In the genomic region with DNA sequence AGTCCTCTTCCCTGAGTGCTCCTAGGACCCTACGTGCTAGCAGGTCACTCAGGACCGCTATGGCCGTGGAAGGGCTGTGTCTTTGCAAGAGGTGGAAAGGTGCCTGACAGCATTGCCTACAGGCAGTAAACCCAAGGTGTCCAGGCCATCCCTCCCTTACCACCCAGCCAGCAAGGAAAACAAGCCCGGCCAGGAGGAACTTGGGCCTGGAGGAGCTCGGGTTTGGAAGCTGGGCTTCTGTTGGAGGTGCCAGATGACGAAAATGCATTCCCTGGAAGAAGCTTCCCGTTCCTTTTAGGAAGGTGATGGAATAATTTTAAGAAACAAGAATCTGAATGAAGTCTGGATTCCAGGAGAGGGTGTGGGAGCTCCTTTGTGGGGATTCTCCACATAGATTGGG, we compare ENCODE assay signal across 15 cellular contexts. TPM values are rescaled to one million over a fixed set of nuclear protein-coding genes. Genes with fewer than 3 reads are reported as not detected.
DNase-seq lines count a peak whose midpoint lies in the region; ATAC-seq and TF ChIP-seq lines count a peak whose summit lies in the region.
"Had no signal": no experiment of that assay in that cellular context is flagged by ENCODE, and none has a peak within 500 bp of the region (broad histone marks: within the 10 kb centered on the region; RNA-seq: fewer than 3 reads in every experiment).

No MANE protein-coding gene starts in this region.

- no peak for TF ChIP-seq EP300 in suprapubic skin (IDR thresholded peaks at IDR 0.05)

- H3K9me3 ChIP-seq in ascending aorta: no peaks in the 10 kb centered on the region
- no peaks in the 10 kb centered on the region for H3K9me3 ChIP-seq in lower lobe of right lung
- no peaks in the 10 kb centered on the region for H3K9me3 ChIP-seq in suprapubic skin
- H3K9me3 ChIP-seq: BLaER1 had no signal

- TF ChIP-seq CTCF in ascending aorta (IDR thresholded peaks at IDR 0.05) (no peak), lower lobe of right lung (IDR thresholded peaks at IDR 0.05) (no peak), suprapubic skin (IDR thresholded peaks at IDR 0.05) (no peak)

- intact Hi-C loops in ascending aorta (cut with DNase I): no loop called here
- intact Hi-C loops in lower lobe of right lung (cut with DNase I): no loop called here
- intact Hi-C loops in head of caudate nucleus (cut with DNase I): no loop called here

- ATAC-seq in lower lobe of right lung: no peak
- no peak for ATAC-seq in activated naive CD8-positive, alpha-beta T cell treated with anti-CD3 and anti-CD28 coated beads, Interleukin-2, amount 50 U/mL, for 24 hours
- ATAC-seq: HepG2 had no signal

- 47% methylated on average over 7 of the region's 7 CpGs for WGBS in suprapubic skin

- TF ChIP-seq POLR2A in suprapubic skin (IDR thresholded peaks at IDR 0.05): no peak

- H3K36me3 ChIP-seq in ascending aorta: peaks cover 0 to 13% of the 10 kb centered on the region in 2 donors
- no peaks in the 10 kb centered on the region for H3K36me3 ChIP-seq in lower lobe of right lung
- peaks cover 11% of the 10 kb centered on the region for H3K36me3 ChIP-seq in suprapubic skin

- H3K27me3 ChIP-seq in ascending aorta (no peaks in the 10 kb centered on the region), lower lobe of right lung (ENCODE audit: low read depth) (no peaks in the 10 kb centered on the region), suprapubic skin (no peaks in the 10 kb centered on the region)
- H3K27me3 ChIP-seq: BLaER1 had no signal

- peak overlapping the region; percentile 46 to 62 for H3K27ac ChIP-seq in ascending aorta
- H3K27ac ChIP-seq in lower lobe of right lung: peak overlapping the region; percentile 56
- H3K27ac ChIP-seq in suprapubic skin: peak overlapping the region; percentile 84
- H3K27ac ChIP-seq: BLaER1 had no signal

- DNase-seq in ascending aorta (ENCODE audit: low spot score in 2 of 2): no peak
- DNase-seq in lower lobe of right lung: no peak
- no peak for DNase-seq in suprapubic skin (ENCODE audit: low spot score in 2 of 2)
- no peak for DNase-seq in head of caudate nucleus
- DNase-seq in EL: no peak
- DNase-seq in NCI-H146 treated with DMSO at 0.1 percent for 48 hours (lab: John Stamatoyannopoulos, UW; ENCODE audit: unreplicated experiment): no peak
- DNase-seq in activated naive CD8-positive, alpha-beta T cell treated with anti-CD3 and anti-CD28 coated beads, Interleukin-2, amount 50 U/mL, for 24 hours: no peak
- DNase-seq: GOT3, MM.1S, NCI-H1105 treated with DMSO at 0.1 percent for 48 hours, NCI-H187 treated with DMSO at 0.1 percent for 48 hours, NCI-H2171, SIG-M5 had no signal

- H3K9me3 Mint-ChIP-seq in activated naive CD8-positive, alpha-beta T cell treated with anti-CD3 and anti-CD28 coated beads, Interleukin-2, amount 50 U/mL, for 24 hours: no peaks in the 10 kb centered on the region

- H3K4me1 Mint-ChIP-seq in activated naive CD8-positive, alpha-beta T cell treated with anti-CD3 and anti-CD28 coated beads, Interleukin-2, amount 50 U/mL, for 24 hours: no peaks in the 10 kb centered on the region

- H3K36me3 Mint-ChIP-seq in activated naive CD8-positive, alpha-beta T cell treated with anti-CD3 and anti-CD28 coated beads, Interleukin-2, amount 50 U/mL, for 24 hours (ENCODE audit: low read depth): no peaks in the 10 kb centered on the region

- H3K4me3 ChIP-seq in ascending aorta (no peak overlapping the region), lower lobe of right lung (no peak overlapping the region), suprapubic skin (no peak overlapping the region)
- H3K4me3 ChIP-seq: BLaER1 had no signal

- H3K27ac Mint-ChIP-seq in activated naive CD8-positive, alpha-beta T cell treated with anti-CD3 and anti-CD28 coated beads, Interleukin-2, amount 50 U/mL, for 24 hours: no peak overlapping the region

- H3K4me1 ChIP-seq in ascending aorta (peaks cover 2 to 24% of the 10 kb centered on the region in 2 donors), lower lobe of right lung (peaks cover 7% of the 10 kb centered on the region), suprapubic skin (peaks cover 47% of the 10 kb centered on the region)
- H3K4me1 ChIP-seq: BLaER1 had no signal

- no peak overlapping the region for H3K4me3 Mint-ChIP-seq in activated naive CD8-positive, alpha-beta T cell treated with anti-CD3 and anti-CD28 coated beads, Interleukin-2, amount 50 U/mL, for 24 hours

- H3K27me3 Mint-ChIP-seq in activated naive CD8-positive, alpha-beta T cell treated with anti-CD3 and anti-CD28 coated beads, Interleukin-2, amount 50 U/mL, for 24 hours: no peaks in the 10 kb centered on the region

RNA-seq across cellular contexts. Expression of gene FBLN1, which starts 23.6 kb away (rescaled TPM):
- 580 TPM for total RNA-seq in ascending aorta
- total RNA-seq in lower lobe of right lung: 307 TPM
- total RNA-seq in suprapubic skin: 100 to 1,000 TPM; 111 to 174 (median 139) TPM
